ENCODE assay signal across 24 cellular contexts in genomic region chr22:50597097-50597496, GRCh38. TPM values are rescaled to one million over a fixed set of nuclear protein-coding genes. Genes with fewer than 3 reads are reported as not detected.
"Had no signal": no experiment of that assay in that cellular context is flagged by ENCODE, and none has a peak within 500 bp of the region (broad histone marks: within the 10 kb centered on the region; RNA-seq: fewer than 3 reads in every experiment).

No MANE protein-coding gene starts in this region.

- DNase-seq: Kasumi-1, MM.1S, NCI-H1092 treated with DMSO at 0.1 percent for 48 hours, NCI-H1436, NCI-H187, NCI-H2029, NCI-H2081 treated with DMSO at 0.1 percent for 48 hours, NCI-H2171, NCI-H226, NCI-H446, NCI-H510A, NCI-H524 treated with DMSO at 0.1 percent for 48 hours, NCI-H69, NCI-H774, Right ventricle myocardium superior, RPMI8226, SIG-M5 had no signal

- H3K9me3 Mint-ChIP-seq: IgD-negative memory B cell had no signal

- ATAC-seq: K562 had no signal

- H3K4me1 ChIP-seq: SJSA1 had no signal

- H3K9me3 ChIP-seq: SJSA1 had no signal

- H3K4me3 ChIP-seq: K562, SJSA1, SK-N-MC had no signal

- H3K36me3 ChIP-seq: SJSA1 had no signal

- H3K27ac ChIP-seq: HL-60, KMS-11, SJSA1, SK-N-MC had no signal

RNA-seq across cellular contexts. Expression of gene MAPK8IP2, which starts 3.5 kb away (rescaled TPM):
- polyA plus RNA-seq: IgD-negative memory B cell had no signal

RNA-seq across cellular contexts. Expression of gene SYCE3, which starts 34.4 kb away (rescaled TPM):
- total RNA-seq: K562, M059J, Right ventricle myocardium superior, SJSA1 had no signal
- polyA plus RNA-seq: IgD-negative memory B cell had no signal
